In the genomic region with DNA sequence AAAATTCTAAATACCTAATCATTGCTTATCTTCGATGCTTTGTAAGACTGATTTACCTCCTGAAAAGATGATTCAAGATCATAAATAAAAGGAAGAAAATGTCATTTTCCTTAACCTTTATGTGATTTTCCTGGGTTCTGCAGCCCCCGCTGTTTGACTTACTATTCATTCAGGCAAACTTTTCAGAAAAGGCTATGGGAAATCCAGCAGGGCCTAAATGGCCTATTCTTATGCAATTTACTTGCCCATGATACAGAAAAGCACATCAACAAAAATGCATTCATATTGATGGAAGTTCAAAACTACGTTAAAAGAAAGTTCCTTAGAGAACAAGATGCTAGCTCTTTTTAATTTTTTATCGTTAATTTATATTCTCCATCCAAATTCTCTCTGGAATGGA, we compare ENCODE assay signal across 2 cellular contexts.
TF ChIP-seq lines count a peak whose summit lies in the region.

No MANE protein-coding gene starts in this region.

TF ChIP-seq in GM23338, 12 proteins besides CTCF, POLR2A, EP300 and RAD21 (continued from another document):
- TF ChIP-seq, protein P1, sequence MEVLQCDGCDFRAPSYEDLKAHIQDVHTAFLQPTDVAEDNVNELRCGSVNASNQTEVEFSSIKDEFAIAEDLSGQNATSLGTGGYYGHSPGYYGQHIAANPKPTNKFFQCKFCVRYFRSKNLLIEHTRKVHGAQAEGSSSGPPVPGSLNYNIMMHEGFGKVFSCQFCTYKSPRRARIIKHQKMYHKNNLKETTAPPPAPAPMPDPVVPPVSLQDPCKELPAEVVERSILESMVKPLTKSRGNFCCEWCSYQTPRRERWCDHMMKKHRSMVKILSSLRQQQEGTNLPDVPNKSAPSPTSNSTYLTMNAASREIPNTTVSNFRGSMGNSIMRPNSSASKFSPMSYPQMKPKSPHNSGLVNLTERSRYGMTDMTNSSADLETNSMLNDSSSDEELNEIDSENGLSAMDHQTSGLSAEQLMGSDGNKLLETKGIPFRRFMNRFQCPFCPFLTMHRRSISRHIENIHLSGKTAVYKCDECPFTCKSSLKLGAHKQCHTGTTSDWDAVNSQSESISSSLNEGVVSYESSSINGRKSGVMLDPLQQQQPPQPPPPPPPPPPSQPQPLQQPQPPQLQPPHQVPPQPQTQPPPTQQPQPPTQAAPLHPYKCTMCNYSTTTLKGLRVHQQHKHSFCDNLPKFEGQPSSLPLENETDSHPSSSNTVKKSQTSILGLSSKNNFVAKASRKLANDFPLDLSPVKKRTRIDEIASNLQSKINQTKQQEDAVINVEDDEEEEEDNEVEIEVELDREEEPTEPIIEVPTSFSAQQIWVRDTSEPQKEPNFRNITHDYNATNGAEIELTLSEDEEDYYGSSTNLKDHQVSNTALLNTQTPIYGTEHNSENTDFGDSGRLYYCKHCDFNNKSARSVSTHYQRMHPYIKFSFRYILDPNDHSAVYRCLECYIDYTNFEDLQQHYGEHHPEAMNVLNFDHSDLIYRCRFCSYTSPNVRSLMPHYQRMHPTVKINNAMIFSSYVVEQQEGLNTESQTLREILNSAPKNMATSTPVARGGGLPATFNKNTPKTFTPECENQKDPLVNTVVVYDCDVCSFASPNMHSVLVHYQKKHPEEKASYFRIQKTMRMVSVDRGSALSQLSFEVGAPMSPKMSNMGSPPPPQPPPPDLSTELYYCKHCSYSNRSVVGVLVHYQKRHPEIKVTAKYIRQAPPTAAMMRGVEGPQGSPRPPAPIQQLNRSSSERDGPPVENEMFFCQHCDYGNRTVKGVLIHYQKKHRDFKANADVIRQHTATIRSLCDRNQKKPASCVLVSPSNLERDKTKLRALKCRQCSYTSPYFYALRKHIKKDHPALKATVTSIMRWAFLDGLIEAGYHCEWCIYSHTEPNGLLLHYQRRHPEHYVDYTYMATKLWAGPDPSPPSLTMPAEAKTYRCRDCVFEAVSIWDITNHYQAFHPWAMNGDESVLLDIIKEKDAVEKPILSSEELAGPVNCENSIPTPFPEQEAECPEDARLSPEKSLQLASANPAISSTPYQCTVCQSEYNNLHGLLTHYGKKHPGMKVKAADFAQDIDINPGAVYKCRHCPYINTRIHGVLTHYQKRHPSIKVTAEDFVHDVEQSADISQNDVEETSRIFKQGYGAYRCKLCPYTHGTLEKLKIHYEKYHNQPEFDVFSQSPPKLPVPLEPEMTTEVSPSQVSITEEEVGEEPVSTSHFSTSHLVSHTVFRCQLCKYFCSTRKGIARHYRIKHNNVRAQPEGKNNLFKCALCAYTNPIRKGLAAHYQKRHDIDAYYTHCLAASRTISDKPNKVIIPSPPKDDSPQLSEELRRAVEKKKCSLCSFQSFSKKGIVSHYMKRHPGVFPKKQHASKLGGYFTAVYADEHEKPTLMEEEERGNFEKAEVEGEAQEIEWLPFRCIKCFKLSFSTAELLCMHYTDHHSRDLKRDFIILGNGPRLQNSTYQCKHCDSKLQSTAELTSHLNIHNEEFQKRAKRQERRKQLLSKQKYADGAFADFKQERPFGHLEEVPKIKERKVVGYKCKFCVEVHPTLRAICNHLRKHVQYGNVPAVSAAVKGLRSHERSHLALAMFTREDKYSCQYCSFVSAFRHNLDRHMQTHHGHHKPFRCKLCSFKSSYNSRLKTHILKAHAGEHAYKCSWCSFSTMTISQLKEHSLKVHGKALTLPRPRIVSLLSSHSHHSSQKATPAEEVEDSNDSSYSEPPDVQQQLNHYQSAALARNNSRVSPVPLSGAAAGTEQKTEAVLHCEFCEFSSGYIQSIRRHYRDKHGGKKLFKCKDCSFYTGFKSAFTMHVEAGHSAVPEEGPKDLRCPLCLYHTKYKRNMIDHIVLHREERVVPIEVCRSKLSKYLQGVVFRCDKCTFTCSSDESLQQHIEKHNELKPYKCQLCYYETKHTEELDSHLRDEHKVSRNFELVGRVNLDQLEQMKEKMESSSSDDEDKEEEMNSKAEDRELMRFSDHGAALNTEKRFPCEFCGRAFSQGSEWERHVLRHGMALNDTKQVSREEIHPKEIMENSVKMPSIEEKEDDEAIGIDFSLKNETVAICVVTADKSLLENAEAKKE (CRISPR knock-in tag; IDR thresholded peaks at IDR 0.05) = no peak

TF ChIP-seq in WTC11, 78 proteins besides CTCF, POLR2A, EP300 and RAD21 (continued from another document):
- no peak for TF ChIP-seq ZNF263 (CRISPR knock-in tag; IDR thresholded peaks at IDR 0.05; ENCODE audit: low read depth)
- TF ChIP-seq TCF7 (CRISPR knock-in tag; IDR thresholded peaks at IDR 0.05; ENCODE audit: low read depth) = no peak
- TF ChIP-seq, protein P2, sequence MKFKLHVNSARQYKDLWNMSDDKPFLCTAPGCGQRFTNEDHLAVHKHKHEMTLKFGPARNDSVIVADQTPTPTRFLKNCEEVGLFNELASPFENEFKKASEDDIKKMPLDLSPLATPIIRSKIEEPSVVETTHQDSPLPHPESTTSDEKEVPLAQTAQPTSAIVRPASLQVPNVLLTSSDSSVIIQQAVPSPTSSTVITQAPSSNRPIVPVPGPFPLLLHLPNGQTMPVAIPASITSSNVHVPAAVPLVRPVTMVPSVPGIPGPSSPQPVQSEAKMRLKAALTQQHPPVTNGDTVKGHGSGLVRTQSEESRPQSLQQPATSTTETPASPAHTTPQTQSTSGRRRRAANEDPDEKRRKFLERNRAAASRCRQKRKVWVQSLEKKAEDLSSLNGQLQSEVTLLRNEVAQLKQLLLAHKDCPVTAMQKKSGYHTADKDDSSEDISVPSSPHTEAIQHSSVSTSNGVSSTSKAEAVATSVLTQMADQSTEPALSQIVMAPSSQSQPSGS (CRISPR knock-in tag; IDR thresholded peaks at IDR 0.05; ENCODE audit: borderline replicate concordance, low read depth) = no peak
- TF ChIP-seq SP1 (CRISPR knock-in tag; conservative IDR thresholded peaks at IDR 0.05) = no peak
- TF ChIP-seq FOXP1 (CRISPR knock-in tag; IDR thresholded peaks at IDR 0.05; ENCODE audit: borderline replicate concordance) = no peak
- TF ChIP-seq EMX1 (CRISPR knock-in tag; IDR thresholded peaks at IDR 0.05) = no peak
- TF ChIP-seq GTF2I (CRISPR knock-in tag; conservative IDR thresholded peaks at IDR 0.05) = no peak
- TF ChIP-seq CREB1 (CRISPR knock-in tag; IDR thresholded peaks at IDR 0.05) = no peak
- no peak for TF ChIP-seq PREB (CRISPR knock-in tag; IDR thresholded peaks at IDR 0.05; ENCODE audit: borderline replicate concordance)
- TF ChIP-seq ZBTB21 (CRISPR knock-in tag; IDR thresholded peaks at IDR 0.05; ENCODE audit: borderline replicate concordance) = no peak
- TF ChIP-seq, protein P3, sequence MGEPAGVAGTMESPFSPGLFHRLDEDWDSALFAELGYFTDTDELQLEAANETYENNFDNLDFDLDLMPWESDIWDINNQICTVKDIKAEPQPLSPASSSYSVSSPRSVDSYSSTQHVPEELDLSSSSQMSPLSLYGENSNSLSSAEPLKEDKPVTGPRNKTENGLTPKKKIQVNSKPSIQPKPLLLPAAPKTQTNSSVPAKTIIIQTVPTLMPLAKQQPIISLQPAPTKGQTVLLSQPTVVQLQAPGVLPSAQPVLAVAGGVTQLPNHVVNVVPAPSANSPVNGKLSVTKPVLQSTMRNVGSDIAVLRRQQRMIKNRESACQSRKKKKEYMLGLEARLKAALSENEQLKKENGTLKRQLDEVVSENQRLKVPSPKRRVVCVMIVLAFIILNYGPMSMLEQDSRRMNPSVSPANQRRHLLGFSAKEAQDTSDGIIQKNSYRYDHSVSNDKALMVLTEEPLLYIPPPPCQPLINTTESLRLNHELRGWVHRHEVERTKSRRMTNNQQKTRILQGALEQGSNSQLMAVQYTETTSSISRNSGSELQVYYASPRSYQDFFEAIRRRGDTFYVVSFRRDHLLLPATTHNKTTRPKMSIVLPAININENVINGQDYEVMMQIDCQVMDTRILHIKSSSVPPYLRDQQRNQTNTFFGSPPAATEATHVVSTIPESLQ (CRISPR knock-in tag; IDR thresholded peaks at IDR 0.05) = no peak
- TF ChIP-seq NR1H2 (CRISPR knock-in tag; IDR thresholded peaks at IDR 0.05) = no peak
- TF ChIP-seq ESRRA (CRISPR knock-in tag; IDR thresholded peaks at IDR 0.05; ENCODE audit: borderline replicate concordance) = no peak
- no peak for TF ChIP-seq NFATC4 (CRISPR knock-in tag; IDR thresholded peaks at IDR 0.05)
